13 cellular contexts compared by ENCODE assay signal in genomic region chr2:42010743-42011298, GRCh38. TPM values are rescaled to one million over a fixed set of nuclear protein-coding genes. Genes with fewer than 3 reads are reported as not detected.
A peak's percentile ranks its signal among the peaks of the same experiment; 100 is the strongest.
DNase-seq lines count a peak whose midpoint lies in the region; ATAC-seq and TF ChIP-seq lines count a peak whose summit lies in the region.
"Had no signal": no experiment of that assay in that cellular context is flagged by ENCODE, and none has a peak within 500 bp of the region (broad histone marks: within the 10 kb centered on the region; RNA-seq: fewer than 3 reads in every experiment).

No MANE protein-coding gene starts in this region.

- peaks cover 4% of the 10 kb centered on the region for H3K27me3 Mint-ChIP-seq in MCF 10A (ENCODE audit: insufficient read depth, unreplicated experiment)

- no peak for TF ChIP-seq POLR2A in breast epithelium (IDR thresholded peaks at IDR 0.05)
- TF ChIP-seq POLR2A in testis (IDR thresholded peaks at IDR 0.05), result no peak

- ATAC-seq in RWPE2 (ENCODE audit: low read depth), result peak; percentile 29; the same call in 1 of the 3 replicates

- H3K4me1 ChIP-seq in breast epithelium (no peaks in the 10 kb centered on the region), RWPE2 (ENCODE audit: insufficient read depth, poor library complexity, severe bottlenecking) (no peaks in the 10 kb centered on the region), testis (peaks cover 6% of the 10 kb centered on the region)

- H3K4me3 Mint-ChIP-seq in MCF 10A (ENCODE audit: unreplicated experiment), result no peak overlapping the region
- H3K4me3 Mint-ChIP-seq: activated B cell treated with CpG ODN at 0.5 μM for 24 hours; stimulated activated naive CD8-positive, alpha-beta T cell treated with anti-CD3 and anti-CD28 coated beads, Interleukin-15, amount 100 ng/mL, for 72 hours had no signal

- H3K36me3 ChIP-seq in breast epithelium (no peaks in the 10 kb centered on the region), RWPE2 (ENCODE audit: low read depth) (no peaks in the 10 kb centered on the region), testis (ENCODE audit: low read depth, missing control alignments) (no peaks in the 10 kb centered on the region)

- no peak overlapping the region for H3K27ac Mint-ChIP-seq in MCF 10A (ENCODE audit: low read depth, unreplicated experiment)
- H3K27ac Mint-ChIP-seq: activated B cell treated with CpG ODN at 0.5 μM for 24 hours; stimulated activated naive CD8-positive, alpha-beta T cell treated with anti-CD3 and anti-CD28 coated beads, Interleukin-15, amount 100 ng/mL, for 72 hours had no signal

- no peak overlapping the region for H3K27ac ChIP-seq in breast epithelium
- no peak overlapping the region for H3K27ac ChIP-seq in RWPE2 (ENCODE audit: poor library complexity, severe bottlenecking)
- H3K27ac ChIP-seq in testis, result no peak overlapping the region

- TF ChIP-seq CTCF in MCF 10A (IDR thresholded peaks at IDR 0.05; ENCODE audit: unreplicated experiment) (no peak), breast epithelium (IDR thresholded peaks at IDR 0.05) (no peak), RWPE2 (IDR thresholded peaks at IDR 0.05; ENCODE audit: poor library complexity, severe bottlenecking) (no peak), fibroblast of villous mesenchyme (IDR thresholded peaks at IDR 0.05; ENCODE audit: insufficient read depth, low read depth, low read length) (no peak), testis (IDR thresholded peaks at IDR 0.05) (no peak)

- WGBS in testis, 2 donors, result 70 to 74% methylated on average over 11 of the region's 11 CpGs

- H3K9me3 ChIP-seq in breast epithelium, result no peaks in the 10 kb centered on the region
- no peaks in the 10 kb centered on the region for H3K9me3 ChIP-seq in RWPE2 (ENCODE audit: severe bottlenecking)
- H3K9me3 ChIP-seq in testis, result no peaks in the 10 kb centered on the region

- no peaks in the 10 kb centered on the region for H3K4me1 Mint-ChIP-seq in MCF 10A (ENCODE audit: insufficient read depth, unreplicated experiment)

- no peaks in the 10 kb centered on the region for H3K27me3 ChIP-seq in breast epithelium
- H3K27me3 ChIP-seq in RWPE2 (ENCODE audit: insufficient read depth, poor library complexity, severe bottlenecking), result no peaks in the 10 kb centered on the region
- no peaks in the 10 kb centered on the region for H3K27me3 ChIP-seq in testis

- no peaks in the 10 kb centered on the region for H3K9me3 Mint-ChIP-seq in MCF 10A (ENCODE audit: unreplicated experiment)
- H3K9me3 Mint-ChIP-seq: activated B cell treated with CpG ODN at 0.5 μM for 24 hours; stimulated activated naive CD8-positive, alpha-beta T cell treated with anti-CD3 and anti-CD28 coated beads, Interleukin-15, amount 100 ng/mL, for 72 hours had no signal

- CTCF ChIA-PET in MCF 10A (lab: Yijun Ruan, JAX), result interaction anchor here (0.6 kb wide), 1 partner anchor 543 kb away, joined by 4 read pairs; no protein-coding TSS in a partner anchor

- H3K4me3 ChIP-seq in breast epithelium, result no peak overlapping the region
- H3K4me3 ChIP-seq in RWPE2 (ENCODE audit: severe bottlenecking), result no peak overlapping the region
- no peak overlapping the region for H3K4me3 ChIP-seq in fibroblast of villous mesenchyme (ENCODE audit: low read depth, low read length)
- H3K4me3 ChIP-seq in testis, result no peak overlapping the region

- H3K36me3 Mint-ChIP-seq in MCF 10A (ENCODE audit: insufficient read depth, unreplicated experiment), result no peaks in the 10 kb centered on the region

- POLR2A ChIA-PET in MCF 10A (lab: Yijun Ruan, JAX), result interaction anchor here (0.6 kb wide), 1 partner anchor 14 kb away, joined by 3 read pairs; no protein-coding TSS in a partner anchor

- DNase-seq in MCF 10A (ENCODE audit: unreplicated experiment) (peak; percentile 74), breast epithelium (ENCODE audit: low spot score in 2 of 2) (no peak), RWPE2 (ENCODE audit: low spot score) (no peak), fibroblast of villous mesenchyme (ENCODE audit: low read depth) (peak; percentile 90), testis (peak; percentile 37), OCI-M2 (lab: John Stamatoyannopoulos, UW; ENCODE audit: unreplicated experiment) (no peak), CD1c-positive myeloid dendritic cell (ENCODE audit: extremely low spot score) (no peak), NCI-H526 (lab: John Stamatoyannopoulos, UW) (no peak)
- DNase-seq: activated B cell treated with CpG ODN at 0.5 μM for 24 hours; activated effector memory CD4-positive, alpha-beta T cell treated with anti-CD3 and anti-CD28 coated beads, Interleukin-2, amount 50 U/mL, for 16 hours; NCI-H2029; OCI-M1; stimulated activated naive CD8-positive, alpha-beta T cell treated with anti-CD3 and anti-CD28 coated beads, Interleukin-15, amount 100 ng/mL, for 72 hours had no signal

- intact Hi-C loops in MCF 10A (cut with micrococcal nuclease), result no loop called here
- intact Hi-C loops in breast epithelium (cut with DNase I; ENCODE audit: low total_unique reads), result no loop called here
- intact Hi-C loops in testis (cut with DNase I; ENCODE audit: low total_unique reads), result no loop called here

- no TSS peak for BruUV-seq in MCF 10A (replicated peaks; lab: Mats Ljungman, UMichigan)

RNA-seq across cellular contexts. Expression of gene PKDCC, which starts 37.0 kb away (rescaled TPM):
- total RNA-seq in MCF 10A (2022), result 0.49 and 0.96 TPM in 2 replicates
- total RNA-seq in breast epithelium, result 100 to 1,000 TPM in 1 of 3 donors, 10 to 100 TPM in 2; 19.3 to 131 (median 95.4) TPM
- 8.2 and 31.2 TPM in 2 replicates for total RNA-seq in fibroblast of villous mesenchyme
- total RNA-seq in testis, result 100 to 1,000 TPM in 1 of 2 donors, 10 to 100 TPM in 1; 86.0 to 122 TPM
- polyA plus RNA-seq in testis (ENCODE audit: insufficient read depth, low read depth, low replicate concordance), result 121 TPM
- total RNA-seq: activated B cell treated with CpG ODN at 0.5 μM for 24 hours had no signal

Comparison
In these comparisons a context has a peak if more than half of its experiments do, and no peak if none do; other contexts are left out.
1. DNase-seq: peak in MCF 10A (single experiment), fibroblast of villous mesenchyme (single experiment) and testis (single experiment); none in breast epithelium (0 of 2), RWPE2 (single experiment), OCI-M2 (single experiment), CD1c-positive myeloid dendritic cell (single experiment) and NCI-H526 (0 of 2).